17 cellular contexts compared by ENCODE assay signal in genomic region chr11:78698612-78699011, GRCh38.
DNase-seq lines count a peak whose midpoint lies in the region; ATAC-seq and TF ChIP-seq lines count a peak whose summit lies in the region.
"Had no signal": no experiment of that assay in that cellular context is flagged by ENCODE, and none has a peak within 500 bp of the region (broad histone marks: within the 10 kb centered on the region; RNA-seq: fewer than 3 reads in every experiment).

No MANE protein-coding gene starts in this region.

- no peak for TF ChIP-seq CTCF in adrenal gland (IDR thresholded peaks at IDR 0.05)

- no peaks in the 10 kb centered on the region for H3K27me3 ChIP-seq in adrenal gland

- no peaks in the 10 kb centered on the region for H3K9me3 ChIP-seq in adrenal gland (replicated peaks in 1 of 3)

- no peak overlapping the region for H3K27ac ChIP-seq in adrenal gland

- H3K4me1 ChIP-seq in adrenal gland (replicated peaks in 1 of 2), result no peaks in the 10 kb centered on the region

- WGBS in adrenal gland, 4 donors, result 52 to 72% (median 57%) methylated on average over 3 of the region's 3 CpGs

- no peaks in the 10 kb centered on the region for H3K36me3 ChIP-seq in adrenal gland (replicated peaks in 1 of 2)

- DNase-seq in ELR (ENCODE audit: low read depth), result peak; percentile 20
- DNase-seq in adrenal gland, result peak; percentile 53 to 78 (median 69)
- DNase-seq in glomerular visceral epithelial cell (ENCODE audit: extremely low spot score), result peak; percentile 75
- DNase-seq in skeletal muscle cell (ENCODE audit: low read depth), result peak; percentile 40
- DNase-seq in Ammon's horn (ENCODE audit: low spot score), result no peak
- DNase-seq: activated CD8-positive, alpha-beta T cell treated with anti-CD3 and anti-CD28 coated beads for 36 hours; activated naive CD4-positive, alpha-beta T cell treated with anti-CD3 and anti-CD28 coated beads, Interleukin-2, amount 10 ng/mL, durations not matched to agents 7 days and 5 days; CD4-positive, alpha-beta T cell; NCI-H1048; NCI-H226; stimulated activated naive CD4-positive, alpha-beta T cell; T-helper 2 cell had no signal

- H3K4me3 ChIP-seq in adrenal gland (no peak overlapping the region), skeletal muscle cell (ENCODE audit: low read depth, low read length) (no peak overlapping the region)
- H3K4me3 ChIP-seq: GM23338, lung had no signal

- ATAC-seq in GM18867 (IDR thresholded peaks at IDR 0.05; ENCODE audit: unreplicated experiment) (no peak), HG02623 (IDR thresholded peaks at IDR 0.05; ENCODE audit: unreplicated experiment) (no peak), GM21825 (IDR thresholded peaks at IDR 0.05; ENCODE audit: unreplicated experiment) (no peak)
- ATAC-seq: activated CD8-positive, alpha-beta T cell treated with anti-CD3 and anti-CD28 coated beads for 36 hours; GM23338 had no signal

- intact Hi-C loops in adrenal gland (cut with DNase I), result no loop called here

- TF ChIP-seq POLR2A in adrenal gland (IDR thresholded peaks at IDR 0.05), result no peak
